ENCODE assay signal across 9 cellular contexts in the genomic region with DNA sequence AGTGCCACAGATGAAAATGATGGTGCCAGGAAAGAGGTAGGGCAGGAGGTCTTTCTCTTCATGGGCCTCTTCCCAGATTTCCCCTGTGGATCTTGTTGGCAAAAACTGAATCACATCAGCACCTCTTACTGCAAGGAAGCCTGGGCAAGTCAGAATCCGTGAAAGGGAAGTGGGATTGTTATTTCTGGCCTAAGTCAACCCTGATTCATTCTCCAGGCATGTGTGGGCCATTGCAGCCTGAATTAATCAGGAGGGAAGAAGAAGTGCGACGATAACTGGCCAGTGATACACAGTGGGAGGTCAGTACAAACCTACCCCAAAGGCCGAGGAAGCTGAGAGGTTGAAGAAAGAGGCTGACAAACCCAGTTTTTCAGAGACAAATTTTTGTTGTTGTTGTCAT. TPM values are rescaled to one million over a fixed set of nuclear protein-coding genes. Genes with fewer than 3 reads are reported as not detected.
DNase-seq lines count a peak whose midpoint lies in the region; ATAC-seq and TF ChIP-seq lines count a peak whose summit lies in the region.
"Had no signal": no experiment of that assay in that cellular context is flagged by ENCODE, and none has a peak within 500 bp of the region (broad histone marks: within the 10 kb centered on the region; RNA-seq: fewer than 3 reads in every experiment).

No MANE protein-coding gene starts in this region.

- peaks cover 28% of the 10 kb centered on the region for H3K4me1 ChIP-seq in OCI-LY7 (ENCODE audit: insufficient read depth, low read length, poor library complexity, severe bottlenecking)
- H3K4me1 ChIP-seq in esophagus muscularis mucosa: peaks cover 10 to 33% (median 30%) of the 10 kb centered on the region in 4 donors

- H3K4me2 ChIP-seq in OCI-LY7 (ENCODE audit: low read length): no peak overlapping the region

- no peak for TF ChIP-seq EP300 in esophagus muscularis mucosa (IDR thresholded peaks at IDR 0.05)

- H3K4me3 ChIP-seq in OCI-LY7 (ENCODE audit: low read depth, low read length, poor library complexity, severe bottlenecking) (no peak overlapping the region), esophagus muscularis mucosa (no peak overlapping the region)

- ATAC-seq in omental fat pad (ENCODE audit: low FRiP score): peak; percentile 86
- ATAC-seq in HG03565 (IDR thresholded peaks at IDR 0.05; ENCODE audit: unreplicated experiment): no peak

- H3K9me3 ChIP-seq in OCI-LY7 (ENCODE audit: low read length) (no peaks in the 10 kb centered on the region), esophagus muscularis mucosa (no peaks in the 10 kb centered on the region)

- POLR2A ChIA-PET in OCI-LY7 (lab: Charles Lee): interaction anchor here (0.7 to 3.1 kb wide), 3 partner anchors 11 to 17 kb away, joined by 3 to 18 read pairs (median 15); no protein-coding TSS in a partner anchor

- no peak for TF ChIP-seq POLR2A in esophagus muscularis mucosa (IDR thresholded peaks at IDR 0.05; ENCODE audit: low read depth)

- CTCF ChIA-PET in Calu3 (lab: Charles Lee) (interaction anchor here (0.6 kb wide), 2 partner anchors 14 to 59 kb away, joined by 3 to 5 read pairs; no protein-coding TSS in a partner anchor), OCI-LY7 (lab: Charles Lee; ENCODE audit: unreplicated experiment) (no interaction called here)

- TF ChIP-seq CTCF in Calu3 (IDR thresholded peaks at IDR 0.05; ENCODE audit: unreplicated experiment) (no peak), OCI-LY7 (conservative IDR thresholded peaks at IDR 0.05; ENCODE audit: low read length) (no peak), esophagus muscularis mucosa (IDR thresholded peaks at IDR 0.05) (no peak), omental fat pad (IDR thresholded peaks at IDR 0.05) (no peak), glutamatergic neuron (IDR thresholded peaks at IDR 0.05; ENCODE audit: partially characterized antibody, unreplicated experiment) (no peak)

- no peaks in the 10 kb centered on the region for H3K9me3 Mint-ChIP-seq in Calu3 (ENCODE audit: low read depth, unreplicated experiment)
- H3K9me3 Mint-ChIP-seq in glutamatergic neuron (ENCODE audit: unreplicated experiment): peaks cover 4% of the 10 kb centered on the region

- no peaks in the 10 kb centered on the region for H4K20me1 ChIP-seq in OCI-LY7 (ENCODE audit: insufficient read depth, low read length)

- H3K4me3 Mint-ChIP-seq in Calu3 (ENCODE audit: low read depth, unreplicated experiment): no peak overlapping the region
- no peak overlapping the region for H3K4me3 Mint-ChIP-seq in glutamatergic neuron (ENCODE audit: unreplicated experiment)

- H3K27ac Mint-ChIP-seq in Calu3 (ENCODE audit: unreplicated experiment): no peak overlapping the region
- no peak overlapping the region for H3K27ac Mint-ChIP-seq in glutamatergic neuron (ENCODE audit: unreplicated experiment)

- H3K4me1 Mint-ChIP-seq in Calu3 (ENCODE audit: low read depth, unreplicated experiment): peaks cover 15% of the 10 kb centered on the region
- H3K4me1 Mint-ChIP-seq in glutamatergic neuron (ENCODE audit: low read depth, unreplicated experiment): no peaks in the 10 kb centered on the region

- no peaks in the 10 kb centered on the region for H3K27me3 Mint-ChIP-seq in Calu3 (ENCODE audit: unreplicated experiment)
- peaks cover 4% of the 10 kb centered on the region for H3K27me3 Mint-ChIP-seq in glutamatergic neuron (ENCODE audit: unreplicated experiment)

- H3K36me3 ChIP-seq in OCI-LY7 (ENCODE audit: insufficient read depth, low read length) (no peaks in the 10 kb centered on the region), esophagus muscularis mucosa (no peaks in the 10 kb centered on the region)

- no peaks in the 10 kb centered on the region for H3K79me2 ChIP-seq in OCI-LY7 (ENCODE audit: insufficient read depth, low read depth, low read length)

- H3K27me3 ChIP-seq in esophagus muscularis mucosa: no peaks in the 10 kb centered on the region

- WGBS in esophagus muscularis mucosa: 36% methylated on average over 4 of the region's 4 CpGs

- H3K36me3 Mint-ChIP-seq in Calu3 (ENCODE audit: insufficient read depth, unreplicated experiment) (peaks cover 4% of the 10 kb centered on the region), glutamatergic neuron (ENCODE audit: unreplicated experiment) (peaks cover 4% of the 10 kb centered on the region)

- H3K9me2 ChIP-seq in OCI-LY7 (ENCODE audit: insufficient read depth, low read length): no peaks in the 10 kb centered on the region

- peak overlapping the region; percentile 57; the same call in 1 of the 2 replicates for H2AFZ ChIP-seq in OCI-LY7 (ENCODE audit: low read length)

- intact Hi-C loops in Calu3 (cut with micrococcal nuclease; ENCODE audit: unreplicated experiment): no loop called here
- intact Hi-C loops in OCI-LY7 (cut with micrococcal nuclease; ENCODE audit: unreplicated experiment): no loop called here
- intact Hi-C loops in esophagus muscularis mucosa (cut with DNase I): no loop called here

- DNase-seq in Calu3 (peak; percentile 57), OCI-LY7 (ENCODE audit: low spot score) (no peak), esophagus muscularis mucosa (ENCODE audit: extremely low spot score) (no peak), omental fat pad (ENCODE audit: low spot score) (no peak), glutamatergic neuron (no peak), NCI-H2196 (lab: John Stamatoyannopoulos, UW; ENCODE audit: unreplicated experiment) (no peak)
- DNase-seq in activated naive CD4-positive, alpha-beta T cell treated with Interleukin-2 at 50 U/mL for 16 hours: no peak

- no TSS peak for BruUV-seq in Calu3 (replicated peaks; lab: Mats Ljungman, UMichigan)
- BruUV-seq in OCI-LY7 (replicated peaks; lab: Mats Ljungman, UMichigan): no TSS peak

- H3K27ac ChIP-seq in OCI-LY7 (ENCODE audit: low read depth, low read length, poor library complexity, severe bottlenecking) (no peak overlapping the region), esophagus muscularis mucosa (replicated peaks in 1 of 4) (peak overlapping the region; percentile 31 to 49 (median 37))
- H3K27ac ChIP-seq: VCaP had no signal

RNA-seq across cellular contexts. Expression of a gene that starts 17.9 kb away (rescaled TPM):
- total RNA-seq in Calu3 (2022) (74.9 and 83.2 TPM in 2 replicates), OCI-LY7 (2022) (84.0 and 89.4 TPM in 2 replicates), esophagus muscularis mucosa (10 to 100 TPM; 49.7 to 68.8 (median 64.0) TPM), omental fat pad (10 to 100 TPM; 30.3 to 53.0 (median 43.9) TPM), glutamatergic neuron (ENCODE audit: unreplicated experiment) (32.7 TPM)
- total RNA-seq in OCI-LY7 (2014; rRNA removed; shearing (Covaris generic)): 51.1 and 52.1 TPM in 2 replicates

RNA-seq across cellular contexts. Expression of a gene that starts 27.3 kb away (rescaled TPM):
- 99.0 and 108 TPM in 2 replicates for total RNA-seq in Calu3 (2022)
- 33.0 and 82.8 TPM in 2 replicates for total RNA-seq in OCI-LY7 (2014; rRNA removed; shearing (Covaris generic))
- total RNA-seq in OCI-LY7 (2022): 73.1 and 101 TPM in 2 replicates
- total RNA-seq in esophagus muscularis mucosa: 100 to 1,000 TPM in 3 of 4 donors, 10 to 100 TPM in 1; 72.7 to 167 (median 116) TPM
- total RNA-seq in omental fat pad: 100 to 1,000 TPM in 1 of 4 donors, 10 to 100 TPM in 3; 36.9 to 162 (median 47.3) TPM
- total RNA-seq in glutamatergic neuron (ENCODE audit: unreplicated experiment): 10.8 TPM
